ENCODE assay signal across 18 cellular contexts in the genomic region with DNA sequence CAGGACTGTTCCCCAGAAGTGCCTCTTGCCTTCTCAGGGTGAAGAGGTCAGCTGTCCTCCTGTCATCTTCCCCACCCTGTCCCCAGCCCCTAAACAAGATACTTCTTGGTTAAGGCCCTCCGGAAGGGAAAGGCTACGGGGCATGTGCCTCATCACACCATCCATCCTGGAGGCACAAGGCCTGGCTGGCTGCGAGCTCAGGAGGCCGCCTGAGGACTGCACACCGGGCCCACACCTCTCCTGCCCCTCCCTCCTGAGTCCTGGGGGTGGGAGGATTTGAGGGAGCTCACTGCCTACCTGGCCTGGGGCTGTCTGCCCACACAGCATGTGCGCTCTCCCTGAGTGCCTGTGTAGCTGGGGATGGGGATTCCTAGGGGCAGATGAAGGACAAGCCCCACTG. TPM values are rescaled to one million over a fixed set of nuclear protein-coding genes. Genes with fewer than 3 reads are reported as not detected.
A peak's percentile ranks its signal among the peaks of the same experiment; 100 is the strongest.
DNase-seq lines count a peak whose midpoint lies in the region; ATAC-seq and TF ChIP-seq lines count a peak whose summit lies in the region.
"Had no signal": no experiment of that assay in that cellular context is flagged by ENCODE, and none has a peak within 500 bp of the region (broad histone marks: within the 10 kb centered on the region; RNA-seq: fewer than 3 reads in every experiment).

No MANE protein-coding gene starts in this region.

- peaks cover 27% of the 10 kb centered on the region for H3K36me3 ChIP-seq in Loucy (ENCODE audit: insufficient read depth, low read length)

- no peaks in the 10 kb centered on the region for H3K79me2 ChIP-seq in Loucy (ENCODE audit: insufficient read depth, low read length)

- no peak for TF ChIP-seq CTCF in Loucy (conservative IDR thresholded peaks at IDR 0.05; ENCODE audit: low read length)
- no peak for TF ChIP-seq CTCF in GM13977 (IDR thresholded peaks at IDR 0.05; ENCODE audit: extremely low read depth, insufficient read depth, missing control alignments)
- no peak for TF ChIP-seq CTCF in type B pancreatic cell (conservative IDR thresholded peaks at IDR 0.05)

- peak; percentile 60 for DNase-seq in activated effector memory CD4-positive, alpha-beta T cell treated with anti-CD3 and anti-CD28 coated beads, Interleukin-2, amount 50 U/mL, for 16 hours
- DNase-seq in activated effector memory CD4-positive, alpha-beta T cell treated with Interleukin-2 at 50 U/mL for 16 hours, result no peak
- DNase-seq in left kidney (ENCODE audit: low read depth, low spot score) (peak; percentile 26), substantia nigra (lab: John Stamatoyannopoulos, UW) (no peak), GM13977 (ENCODE audit: low spot score) (no peak), type B pancreatic cell (ENCODE audit: extremely low spot score, unreplicated experiment) (no peak)
- DNase-seq: activated CD4-positive, CD25-positive, alpha-beta regulatory T cell treated with anti-CD3 and anti-CD28 coated beads, Interleukin-2, amount 50 U/mL, for 72 hours; activated CD8-positive, alpha-beta memory T cell treated with anti-CD3 and anti-CD28 coated beads, Interleukin-2, amount 50 U/mL, for 48 hours; effector CD8-positive, alpha-beta T cell; GDM1; NCI-H146; SHP77; small intestine; T-helper 9 cell had no signal

- no peaks in the 10 kb centered on the region for H3K9me2 ChIP-seq in Loucy (replicated peaks; ENCODE audit: low read depth, low read length)

- peaks cover 38% of the 10 kb centered on the region for H3K4me1 ChIP-seq in Loucy (ENCODE audit: insufficient read depth, low read length, poor library complexity, severe bottlenecking)

- no peak overlapping the region for H3K4me3 Mint-ChIP-seq in type B pancreatic cell

- no peak for ATAC-seq in GM19467 (IDR thresholded peaks at IDR 0.05; ENCODE audit: unreplicated experiment)

- no peaks in the 10 kb centered on the region for H4K20me1 ChIP-seq in Loucy (ENCODE audit: insufficient read depth, low read length, poor library complexity, severe bottlenecking)

- H3K4me3 ChIP-seq in Loucy (ENCODE audit: low read length, poor library complexity, severe bottlenecking), result no peak overlapping the region

- no peaks in the 10 kb centered on the region for H3K9me3 Mint-ChIP-seq in type B pancreatic cell

- H3F3A ChIP-seq in Loucy (ENCODE audit: low read depth), result no peaks in the 10 kb centered on the region

- no peaks in the 10 kb centered on the region for H3K27me3 Mint-ChIP-seq in type B pancreatic cell

- peaks cover 7% of the 10 kb centered on the region for H3K4me1 Mint-ChIP-seq in type B pancreatic cell (ENCODE audit: unreplicated experiment)

- peak overlapping the region; percentile 38 for H3K4me2 ChIP-seq in Loucy (ENCODE audit: low read depth, low read length, poor library complexity, severe bottlenecking)

- peak overlapping the region; percentile 59 for H3K27ac ChIP-seq in substantia nigra (ENCODE audit: low read depth, low read length, poor library complexity, severe bottlenecking)

- no peak overlapping the region for H3K27ac Mint-ChIP-seq in type B pancreatic cell

- no peaks in the 10 kb centered on the region for H3K9me3 ChIP-seq in Loucy (ENCODE audit: insufficient read depth, low read depth, low read length)

- peak overlapping the region; percentile 23 for H3K9ac ChIP-seq in Loucy (ENCODE audit: low read depth, low read length, poor library complexity, severe bottlenecking)

- H3K27me3 ChIP-seq in Loucy (ENCODE audit: insufficient read depth, low read length, poor library complexity, severe bottlenecking), result no peaks in the 10 kb centered on the region

- in situ Hi-C loops in GM13977 (cut with MboI; ENCODE audit: low pct_unique_long_range_greater_than_20kb, low sequenced_read_pairs, unreplicated experiment), result no loop called here

- H2AFZ ChIP-seq in Loucy (ENCODE audit: low read length), result no peak overlapping the region

- H3K36me3 Mint-ChIP-seq in type B pancreatic cell, result peaks cover 11% of the 10 kb centered on the region

RNA-seq across cellular contexts. Expression of a gene that starts 9.8 kb away (rescaled TPM):
- total RNA-seq in type B pancreatic cell (ENCODE audit: low replicate concordance), result not detected in 2 replicates
- total RNA-seq: H7, HT-29 had no signal

RNA-seq across cellular contexts. Expression of a gene that starts 21.6 kb away (rescaled TPM):
- total RNA-seq in type B pancreatic cell (ENCODE audit: low replicate concordance), result 163 and 184 TPM in 2 replicates

RNA-seq across cellular contexts. Expression of a gene that starts 41.1 kb away (rescaled TPM):
- 0.10 TPM in 1 of 2 replicates, not detected in the other for total RNA-seq in type B pancreatic cell (ENCODE audit: low replicate concordance)

Comparison
In these comparisons a context has a peak if more than half of its experiments do, and no peak if none do; other contexts are left out.
1. DNase-seq: peak in activated effector memory CD4-positive, alpha-beta T cell treated with anti-CD3 and anti-CD28 coated beads, Interleukin-2, amount 50 U/mL, for 16 hours (single experiment) and left kidney (single experiment); none in activated effector memory CD4-positive, alpha-beta T cell treated with Interleukin-2 at 50 U/mL for 16 hours (single experiment), substantia nigra (0 of 49), GM13977 (single experiment) and type B pancreatic cell (single experiment).